In genomic region chr16:9966569-9967157, GRCh38 we compare ENCODE assay signal across 11 cellular contexts.
DNase-seq lines count a peak whose midpoint lies in the region; ATAC-seq and TF ChIP-seq lines count a peak whose summit lies in the region.
"Had no signal": no experiment of that assay in that cellular context is flagged by ENCODE, and none has a peak within 500 bp of the region (broad histone marks: within the 10 kb centered on the region; RNA-seq: fewer than 3 reads in every experiment).

No MANE protein-coding gene starts in this region.

- no peak overlapping the region for H3K27ac Mint-ChIP-seq in activated T-helper 17 cell treated with anti-CD3 and anti-CD28 coated beads, Interleukin-2, amount 50 U/mL, for 72 hours
- H3K27ac Mint-ChIP-seq: activated B cell treated with CpG ODN at 0.5 μM for 24 hours had no signal

- CTCF ChIA-PET in A673 (lab: Charles Lee): no interaction called here

- peak; percentile 2 for DNase-seq in A673 (ENCODE audit: low spot score)
- DNase-seq in prostate gland (ENCODE audit: low spot score): no peak
- DNase-seq in SHP77 (lab: John Stamatoyannopoulos, UW): no peak
- DNase-seq in posterior vena cava (ENCODE audit: low spot score): no peak
- DNase-seq in NCI-H526 (lab: John Stamatoyannopoulos, UW): no peak
- DNase-seq: activated B cell treated with CpG ODN at 0.5 μM for 24 hours, anterior cingulate cortex, midbrain had no signal

- TF ChIP-seq CTCF in A673 (conservative IDR thresholded peaks at IDR 0.05; ENCODE audit: low read depth, low read length): no peak
- no peak for TF ChIP-seq CTCF in prostate gland (IDR thresholded peaks at IDR 0.05)

- ATAC-seq in GM18511 (IDR thresholded peaks at IDR 0.05; ENCODE audit: unreplicated experiment): peak; percentile 91
- ATAC-seq in HG02885 (IDR thresholded peaks at IDR 0.05; ENCODE audit: poor library complexity, unreplicated experiment): peak; percentile 88
- peak; percentile 96 for ATAC-seq in activated T-helper 17 cell treated with anti-CD3 and anti-CD28 coated beads, Interleukin-2, amount 50 U/mL, for 72 hours (replicated peaks)

- peaks cover 3% of the 10 kb centered on the region for H3K4me1 Mint-ChIP-seq in activated T-helper 17 cell treated with anti-CD3 and anti-CD28 coated beads, Interleukin-2, amount 50 U/mL, for 72 hours
- H3K4me1 Mint-ChIP-seq: activated B cell treated with CpG ODN at 0.5 μM for 24 hours had no signal

- H3K4me3 Mint-ChIP-seq in activated T-helper 17 cell treated with anti-CD3 and anti-CD28 coated beads, Interleukin-2, amount 50 U/mL, for 72 hours: no peak overlapping the region
- H3K4me3 Mint-ChIP-seq: activated B cell treated with CpG ODN at 0.5 μM for 24 hours had no signal

- H3K9me3 Mint-ChIP-seq in activated T-helper 17 cell treated with anti-CD3 and anti-CD28 coated beads, Interleukin-2, amount 50 U/mL, for 72 hours: peaks cover 5% of the 10 kb centered on the region

- H3K4me3 ChIP-seq in A673 (ENCODE audit: low read depth, low read length, poor library complexity, severe bottlenecking): no peak overlapping the region
- H3K4me3 ChIP-seq in prostate gland: no peak overlapping the region

- H3K27me3 ChIP-seq in A673 (replicated peaks; ENCODE audit: insufficient read depth, low read depth, low read length, poor library complexity) (no peaks in the 10 kb centered on the region), prostate gland (replicated peaks; ENCODE audit: insufficient read depth) (no peaks in the 10 kb centered on the region)

- TF ChIP-seq POLR2A in prostate gland (IDR thresholded peaks at IDR 0.05): no peak

- BruUV-seq in A673 (replicated peaks; lab: Mats Ljungman, UMichigan): no TSS peak

- no peak overlapping the region for H3K27ac ChIP-seq in A673 (ENCODE audit: low read depth, low read length, poor library complexity, severe bottlenecking)
- no peak overlapping the region for H3K27ac ChIP-seq in prostate gland

- POLR2A ChIA-PET in A673 (lab: Charles Lee; ENCODE audit: low non-redundant PET): no interaction called here

- no peaks in the 10 kb centered on the region for H3K36me3 Mint-ChIP-seq in activated T-helper 17 cell treated with anti-CD3 and anti-CD28 coated beads, Interleukin-2, amount 50 U/mL, for 72 hours (ENCODE audit: low read depth)

- H3K9me3 ChIP-seq in A673 (ENCODE audit: low read depth, low read length, poor library complexity, severe bottlenecking): no peaks in the 10 kb centered on the region
- H3K9me3 ChIP-seq in prostate gland: no peaks in the 10 kb centered on the region

- intact Hi-C loops in A673 (cut with micrococcal nuclease; ENCODE audit: unreplicated experiment) (no loop called here), prostate gland (cut with DNase I) (no loop called here), posterior vena cava (cut with DNase I) (no loop called here)

- H3K36me3 ChIP-seq in A673 (ENCODE audit: insufficient read depth, low read length, poor library complexity, severe bottlenecking) (no peaks in the 10 kb centered on the region), prostate gland (no peaks in the 10 kb centered on the region)

- WGBS in prostate gland: 88% methylated on average over 9 of the region's 9 CpGs

- H3K4me1 ChIP-seq in A673 (ENCODE audit: insufficient read depth, low read length, poor library complexity, severe bottlenecking): no peaks in the 10 kb centered on the region
- no peaks in the 10 kb centered on the region for H3K4me1 ChIP-seq in prostate gland (replicated peaks)

- H3K27me3 Mint-ChIP-seq in activated T-helper 17 cell treated with anti-CD3 and anti-CD28 coated beads, Interleukin-2, amount 50 U/mL, for 72 hours: peaks cover 5% of the 10 kb centered on the region
